ENCODE assay signal across 11 cellular contexts in the genomic region with DNA sequence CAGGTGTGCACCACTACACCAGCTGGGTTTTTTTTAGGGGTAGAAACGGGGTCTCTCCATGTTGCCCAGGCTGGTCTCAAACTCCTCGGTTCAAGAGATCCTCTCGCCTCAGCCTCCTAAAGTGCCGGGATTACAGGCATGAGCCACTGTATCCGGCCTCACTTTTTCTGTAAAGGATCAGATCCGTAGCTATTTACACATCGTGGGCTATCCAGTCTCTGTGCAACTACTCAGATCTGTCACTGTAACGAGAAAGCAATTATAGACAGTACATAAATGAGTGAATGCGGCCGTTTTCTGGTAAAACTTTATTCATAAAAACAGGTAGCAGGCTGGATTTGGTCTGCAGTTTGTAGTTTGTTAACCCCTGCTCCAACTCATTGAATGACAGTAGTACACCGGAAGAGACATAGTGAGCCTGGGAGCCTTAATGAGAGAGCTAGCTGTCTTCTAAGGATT. TPM values are rescaled to one million over a fixed set of nuclear protein-coding genes. Genes with fewer than 3 reads are reported as not detected.
DNase-seq lines count a peak whose midpoint lies in the region; ATAC-seq and TF ChIP-seq lines count a peak whose summit lies in the region.
"Had no signal": no experiment of that assay in that cellular context is flagged by ENCODE, and none has a peak within 500 bp of the region (broad histone marks: within the 10 kb centered on the region; RNA-seq: fewer than 3 reads in every experiment).

No MANE protein-coding gene starts in this region.

- H3K36me3 ChIP-seq in stomach: peaks cover 0 to 9% (median 5%) of the 10 kb centered on the region in 4 donors
- H3K36me3 ChIP-seq: left lung, prostate gland had no signal

- no peaks in the 10 kb centered on the region for H3K27me3 ChIP-seq in stomach
- H3K27me3 ChIP-seq: left lung had no signal

- H3K27ac Mint-ChIP-seq in IgD-negative memory B cell (peak overlapping the region in 2 of 3 donors; percentile 28 to 41), immature natural killer cell (peak overlapping the region in 1 of 6 donors; percentile 60)
- peak overlapping the region; percentile 40 for H3K27ac Mint-ChIP-seq in activated naive CD8-positive, alpha-beta T cell treated with anti-CD3 and anti-CD28 coated beads, Interleukin-2, amount 10 ng/mL, durations not matched to agents 7 days and 5 days

- H3K9me3 Mint-ChIP-seq in IgD-negative memory B cell (no peaks in the 10 kb centered on the region), immature natural killer cell (no peaks in the 10 kb centered on the region)
- no peaks in the 10 kb centered on the region for H3K9me3 Mint-ChIP-seq in activated naive CD8-positive, alpha-beta T cell treated with anti-CD3 and anti-CD28 coated beads, Interleukin-2, amount 10 ng/mL, durations not matched to agents 7 days and 5 days

- POLR2A ChIA-PET in activated naive CD8-positive, alpha-beta T cell treated with anti-CD3 and anti-CD28 coated beads, Interleukin-2, amount 10 ng/mL, durations not matched to agents 7 days and 5 days (lab: Charles Lee): interaction anchor here (0.6 kb wide), 1 partner anchor 92 kb away, joined by 11 read pairs; no protein-coding TSS in a partner anchor

- no peaks in the 10 kb centered on the region for H3K27me3 Mint-ChIP-seq in IgD-negative memory B cell
- no peaks in the 10 kb centered on the region for H3K27me3 Mint-ChIP-seq in activated naive CD8-positive, alpha-beta T cell treated with anti-CD3 and anti-CD28 coated beads, Interleukin-2, amount 10 ng/mL, durations not matched to agents 7 days and 5 days
- no peaks in the 10 kb centered on the region for H3K27me3 Mint-ChIP-seq in immature natural killer cell (ENCODE audit: low read depth in 3 of 3)

- H3K9me3 ChIP-seq in stomach: no peaks in the 10 kb centered on the region
- H3K9me3 ChIP-seq: left lung, prostate gland had no signal

- H3K36me3 Mint-ChIP-seq in IgD-negative memory B cell (peaks cover 1% of the 10 kb centered on the region), immature natural killer cell (peaks cover 0 to 7% (median 4%) of the 10 kb centered on the region in 3 donors)
- no peaks in the 10 kb centered on the region for H3K36me3 Mint-ChIP-seq in activated naive CD8-positive, alpha-beta T cell treated with anti-CD3 and anti-CD28 coated beads, Interleukin-2, amount 10 ng/mL, durations not matched to agents 7 days and 5 days

- WGBS in stomach, 5 donors: 82 to 90% (median 87%) methylated on average over 11 of the region's 11 CpGs
- 89 to 90% methylated on average over 11 of the region's 11 CpGs for WGBS in lower leg skin, 2 donors

- H3K4me1 ChIP-seq in stomach: peaks cover 4 to 68% (median 18%) of the 10 kb centered on the region in 4 donors
- H3K4me1 ChIP-seq: prostate gland had no signal

- H3K4me3 Mint-ChIP-seq in IgD-negative memory B cell (peak overlapping the region in 3 of 4 donors; percentile 17 to 74 (median 39)), immature natural killer cell (no peak overlapping the region)
- H3K4me3 Mint-ChIP-seq in activated naive CD8-positive, alpha-beta T cell treated with anti-CD3 and anti-CD28 coated beads, Interleukin-2, amount 10 ng/mL, durations not matched to agents 7 days and 5 days: no peak overlapping the region

- H3K4me3 ChIP-seq in stomach: no peak overlapping the region
- H3K4me3 ChIP-seq in lower leg skin (ENCODE audit: low read depth, poor library complexity, severe bottlenecking): no peak overlapping the region
- H3K4me3 ChIP-seq: left lung, prostate gland had no signal

- TF ChIP-seq CTCF in stomach (IDR thresholded peaks at IDR 0.05): no peak
- no peak for TF ChIP-seq CTCF in lower leg skin (IDR thresholded peaks at IDR 0.05)

- TF ChIP-seq EP300 in stomach (IDR thresholded peaks at IDR 0.05): no peak

- ATAC-seq in activated naive CD8-positive, alpha-beta T cell treated with anti-CD3 and anti-CD28 coated beads, Interleukin-2, amount 10 ng/mL, durations not matched to agents 7 days and 5 days (ENCODE audit: low read depth): no peak
- ATAC-seq: left lung had no signal

- DNase-seq in stimulated activated CD4-positive, alpha-beta T cell treated with anti-CD3 and anti-CD28 coated beads, Interleukin-4, amount 100 ng/mL, for 24 hours: peak; percentile 26
- DNase-seq in stimulated activated CD4-positive, alpha-beta T cell treated with anti-CD3 and anti-CD28 coated beads, Interleukin-4, amount 100 ng/mL, for 1 hour: no peak
- no peak for DNase-seq in activated naive CD8-positive, alpha-beta T cell treated with anti-CD3 and anti-CD28 coated beads, Interleukin-2, amount 10 ng/mL, durations not matched to agents 7 days and 5 days
- DNase-seq in stomach: no peak
- no peak for DNase-seq in lower leg skin (ENCODE audit: low spot score in 2 of 2)
- no peak for DNase-seq in immature natural killer cell
- no peak for DNase-seq in inferior parietal cortex (ENCODE audit: extremely low spot score)
- DNase-seq: left lung, NCI-H524 had no signal

- TF ChIP-seq POLR2A in stomach (IDR thresholded peaks at IDR 0.05) (no peak), lower leg skin (IDR thresholded peaks at IDR 0.05) (no peak)

- intact Hi-C loops in stomach (cut with DNase I; ENCODE audit: low total_unique reads) (loop anchor here (10.0 kb wide), 1 partner anchor 113 kb away; no protein-coding TSS in a partner anchor), lower leg skin (cut with DNase I; ENCODE audit: low total_unique reads) (no loop called here)

- peak overlapping the region in 3 of 5 donors; percentile 37 to 68 (median 38) for H3K27ac ChIP-seq in stomach

- H3K4me1 Mint-ChIP-seq in IgD-negative memory B cell: peaks cover 4 to 14% (median 10%) of the 10 kb centered on the region in 3 donors
- H3K4me1 Mint-ChIP-seq in activated naive CD8-positive, alpha-beta T cell treated with anti-CD3 and anti-CD28 coated beads, Interleukin-2, amount 10 ng/mL, durations not matched to agents 7 days and 5 days: peaks cover 34% of the 10 kb centered on the region
- H3K4me1 Mint-ChIP-seq in immature natural killer cell: peaks cover 5 to 18% of the 10 kb centered on the region in 2 donors

RNA-seq across cellular contexts. Expression of a gene that starts 44.5 kb away (rescaled TPM):
- 35.5 TPM for polyA plus RNA-seq in IgD-negative memory B cell
- total RNA-seq in activated naive CD8-positive, alpha-beta T cell treated with anti-CD3 and anti-CD28 coated beads, Interleukin-2, amount 10 ng/mL, durations not matched to agents 7 days and 5 days: 100 to 1,000 TPM; 114 to 116 TPM
- 100 to 1,000 TPM; 107 to 562 (median 214) TPM for total RNA-seq in stomach
- polyA plus RNA-seq in stomach: 100 to 1,000 TPM in 1 of 3 donors, 10 to 100 TPM in 2; 24.4 to 160 (median 51.6) TPM
- 10 to 100 TPM; 35.3 to 69.7 (median 61.1) TPM for total RNA-seq in lower leg skin
- 10 to 100 TPM; 61.5 to 81.4 (median 66.7) TPM for polyA plus RNA-seq in immature natural killer cell

RNA-seq across cellular contexts. Expression of a gene that starts 44.8 kb away (rescaled TPM):
- polyA plus RNA-seq in IgD-negative memory B cell (18.4 TPM), stomach (10 to 100 TPM; 20.2 to 38.0 (median 30.2) TPM), immature natural killer cell (10 to 100 TPM in 2 of 3 donors, 1 to 10 TPM in 1; 6.0 to 20.7 (median 13.5) TPM)
- 10 to 100 TPM; 16.2 to 17.3 TPM for total RNA-seq in activated naive CD8-positive, alpha-beta T cell treated with anti-CD3 and anti-CD28 coated beads, Interleukin-2, amount 10 ng/mL, durations not matched to agents 7 days and 5 days
- total RNA-seq in stomach (100 to 1,000 TPM in 1 of 5 donors, 10 to 100 TPM in 3, 1 to 10 TPM in 1; 4.3 to 107 (median 14.1) TPM), lower leg skin (10 to 100 TPM; 15.4 to 29.2 (median 18.7) TPM)

Comparison
In these comparisons a context has a peak if more than half of its experiments do, and no peak if none do; other contexts are left out.
1. H3K4me3 Mint-ChIP-seq: peak in IgD-negative memory B cell (3 of 4); none in activated naive CD8-positive, alpha-beta T cell treated with anti-CD3 and anti-CD28 coated beads, Interleukin-2, amount 10 ng/mL, durations not matched to agents 7 days and 5 days (single experiment) and immature natural killer cell (0 of 5).